Comparison of ENCODE assay signal across 31 cellular contexts in genomic region chr22:27823221-27823620, GRCh38.
"Had no signal": no experiment of that assay in that cellular context is flagged by ENCODE, and none has a peak within 500 bp of the region (broad histone marks: within the 10 kb centered on the region; RNA-seq: fewer than 3 reads in every experiment).

No MANE protein-coding gene starts in this region.

- H3K27ac ChIP-seq: ascending aorta, cardiac muscle cell, VCaP had no signal

- FAIRE-seq: bronchial epithelial cell, TTC549 had no signal

- H3K27me3 ChIP-seq: ascending aorta, cardiac muscle cell had no signal

- H3K4me3 ChIP-seq: ascending aorta, cardiac muscle cell had no signal

- H3K36me3 ChIP-seq: ascending aorta, cardiac muscle cell had no signal

- DNase-seq: activated B cell treated with CpG ODN at 0.5 μM for 24 hours; activated CD4-positive, alpha-beta memory T cell treated with anti-CD3 and anti-CD28 coated beads, Interleukin-2, amount 10 ng/mL, durations not matched to agents 7 days and 5 days; activated CD4-positive, alpha-beta T cell treated with anti-CD3 and anti-CD28 coated beads for 4 hours; activated CD4-positive, alpha-beta T cell treated with anti-CD3 and anti-CD28 coated beads, Interleukin-2, amount 10 ng/mL, durations not matched to agents 24 days and 14 days; activated CD4-positive, alpha-beta T cell treated with anti-CD3 and anti-CD28 coated beads, Interleukin-2, amount 50 U/mL, for 1 hour; activated CD4-positive, alpha-beta T cell treated with anti-CD3 and anti-CD28 coated beads, Interleukin-2, amount 50 U/mL, for 4 hours; activated CD4-positive, CD25-positive, alpha-beta regulatory T cell treated with anti-CD3 and anti-CD28 coated beads, Interleukin-2, amount 50 U/mL, for 72 hours; activated CD8-positive, alpha-beta memory T cell treated with anti-CD3 and anti-CD28 coated beads for 24 hours; activated CD8-positive, alpha-beta memory T cell treated with anti-CD3 and anti-CD28 coated beads, Interleukin-2, amount 10 ng/mL, durations not matched to agents 7 days and 5 days; activated CD8-positive, alpha-beta memory T cell treated with anti-CD3 and anti-CD28 coated beads, Interleukin-2, amount 50 U/mL, for 48 hours; activated CD8-positive, alpha-beta T cell treated with anti-CD3 and anti-CD28 coated beads, Interleukin-2, amount 10 ng/mL, durations not matched to agents 7 days and 5 days; activated effector memory CD4-positive, alpha-beta T cell treated with Interleukin-2 at 50 U/mL for 16 hours; activated gamma-delta T cell; activated naive CD4-positive, alpha-beta T cell treated with anti-CD3 and anti-CD28 coated beads, Interleukin-2, amount 10 ng/mL, durations not matched to agents 7 days and 5 days; activated naive CD4-positive, alpha-beta T cell treated with Interleukin-2 at 50 U/mL for 16 hours; activated naive CD8-positive, alpha-beta T cell treated with anti-CD3 and anti-CD28 coated beads, Interleukin-2, amount 10 ng/mL, durations not matched to agents 7 days and 5 days; activated naive CD8-positive, alpha-beta T cell treated with anti-CD3 and anti-CD28 coated beads, Interleukin-2, amount 50 U/mL, for 24 hours; activated T-cell treated with anti-CD3 and anti-CD28 coated beads, Interleukin-2, amount 50 U/mL, for 24 hours; activated T-cell treated with anti-CD3 and anti-CD28 coated beads, Interleukin-2, amount 50 U/mL, for 48 hours; amygdala; anterior cingulate cortex; central memory CD4-positive, alpha-beta T cell; SW 1271; T-helper 1 cell; T-helper 2 cell; T-helper 9 cell had no signal

- H3K9me3 ChIP-seq: ascending aorta had no signal

- ATAC-seq: activated CD8-positive, alpha-beta memory T cell treated with anti-CD3 and anti-CD28 coated beads, Interleukin-2, amount 10 ng/mL, durations not matched to agents 7 days and 5 days; activated CD8-positive, alpha-beta T cell treated with anti-CD3 and anti-CD28 coated beads, Interleukin-2, amount 10 ng/mL, durations not matched to agents 7 days and 5 days; activated naive CD8-positive, alpha-beta T cell treated with anti-CD3 and anti-CD28 coated beads, Interleukin-2, amount 50 U/mL, for 24 hours had no signal
